Comparison of ENCODE assay signal across 8 cellular contexts in genomic region chr15:75842722-75843617, GRCh38. TPM values are rescaled to one million over a fixed set of nuclear protein-coding genes. Genes with fewer than 3 reads are reported as not detected.
DNase-seq lines count a peak whose midpoint lies in the region; ATAC-seq and TF ChIP-seq lines count a peak whose summit lies in the region.

Gene UBE2Q2 (plus strand): TSS chr15:75843447. CDS start chr15:75843667, 220 bp downstream.

- intact Hi-C loops in dorsolateral prefrontal cortex (cut with DNase I) (no loop called here), right lobe of liver (cut with DNase I) (no loop called here)

- H3K27ac ChIP-seq in dorsolateral prefrontal cortex (peak within 1 kb of the TSS in 58 of 59 donors; percentile 3 to 94 (median 82)), right lobe of liver (peak within 1 kb of the TSS; percentile 50 to 77 (median 73))

- H3K9me3 ChIP-seq in right lobe of liver: no peaks in the 10 kb centered on the region

- WGBS in right lobe of liver (ENCODE audit: insufficient coverage, low coverage, low lambda C conversion rate, missing lambda C conversion rate): under 1% methylated on average over 10 of the region's 101 CpGs

- peak within 1 kb of the TSS; percentile 70 to 98 (median 90) for H3K4me3 ChIP-seq in dorsolateral prefrontal cortex
- peak within 1 kb of the TSS; percentile 72 to 84 (median 77) for H3K4me3 ChIP-seq in right lobe of liver

- DNase-seq in NCI-H2029 (lab: John Stamatoyannopoulos, UW) (peak; percentile 34), NCI-H2029 treated with DMSO at 0.1 percent for 48 hours (lab: John Stamatoyannopoulos, UW) (no peak), NCI-H524 treated with DMSO at 0.1 percent for 48 hours (lab: John Stamatoyannopoulos, UW) (peak; percentile 51), dorsolateral prefrontal cortex (peak in 9 of 10 donors; percentile 29 to 75 (median 46)), right lobe of liver (peak; percentile 59 to 74 (median 66))
- DNase-seq in activated CD4-positive, alpha-beta T cell treated with anti-CD3 and anti-CD28 coated beads, Interleukin-2, amount 50 U/mL, for 48 hours: peak; percentile 67 to 77
- peak; percentile 59 to 60 for DNase-seq in stimulated activated CD4-positive, alpha-beta T cell treated with anti-CD3 and anti-CD28 coated beads, Interleukin-4, amount 100 ng/mL, for 48 hours (ENCODE audit: low read depth in 2 of 2)

- no peak for TF ChIP-seq POLR2A in right lobe of liver (IDR thresholded peaks at IDR 0.05)

- H3K4me1 ChIP-seq in right lobe of liver: peaks cover 0 to 6% (median 2%) of the 10 kb centered on the region in 4 donors

- H3K27me3 ChIP-seq in dorsolateral prefrontal cortex (no peaks in the 10 kb centered on the region), right lobe of liver (no peaks in the 10 kb centered on the region)

- TF ChIP-seq CTCF in dorsolateral prefrontal cortex (IDR thresholded peaks at IDR 0.05 in 54 of 56, conservative IDR thresholded peaks at IDR 0.05 in 2 of 56; ENCODE audit: low read depth in 1 of 56, partially characterized antibody in 56 of 56): peak in 3 of 56 donors; percentile 7 to 21 (median 8)
- TF ChIP-seq CTCF in right lobe of liver (IDR thresholded peaks at IDR 0.05): no peak

- H3K36me3 ChIP-seq in right lobe of liver: no peaks in the 10 kb centered on the region

- ATAC-seq in HG03095 (IDR thresholded peaks at IDR 0.05; ENCODE audit: unreplicated experiment) (peak; percentile 45), right lobe of liver (peak; percentile 57 to 67 (median 62))

RNA-seq across cellular contexts. Expression of gene UBE2Q2, which starts in this region (rescaled TPM):
- total RNA-seq in dorsolateral prefrontal cortex: 10 to 100 TPM; 18.3 to 37.6 (median 26.2) TPM
- 1 to 10 TPM; 2.6 to 9.5 (median 4.6) TPM for total RNA-seq in right lobe of liver
